9 cellular contexts compared by ENCODE assay signal in the genomic region with DNA sequence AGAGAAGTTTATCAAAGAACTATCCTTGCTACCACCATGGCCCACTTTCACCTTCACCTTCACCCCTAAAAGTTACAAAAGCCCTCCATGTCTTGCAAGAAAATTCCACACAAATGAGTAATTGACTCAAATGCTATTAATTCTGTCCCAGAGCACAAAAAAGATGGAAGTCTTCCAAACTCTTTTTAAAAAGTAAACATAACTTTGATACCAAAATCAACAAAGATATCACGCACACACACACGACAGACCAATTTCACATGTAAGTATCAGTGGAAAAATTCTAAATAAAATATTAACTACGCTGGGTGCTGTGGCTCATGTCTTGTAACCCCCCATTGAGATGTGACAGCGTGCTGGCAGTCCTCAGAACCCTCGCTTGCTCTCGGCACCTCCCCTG. TPM values are rescaled to one million over a fixed set of nuclear protein-coding genes. Genes with fewer than 3 reads are reported as not detected.
A peak's percentile ranks its signal among the peaks of the same experiment; 100 is the strongest.
DNase-seq lines count a peak whose midpoint lies in the region; ATAC-seq and TF ChIP-seq lines count a peak whose summit lies in the region.
"Had no signal": no experiment of that assay in that cellular context is flagged by ENCODE, and none has a peak within 500 bp of the region (broad histone marks: within the 10 kb centered on the region; RNA-seq: fewer than 3 reads in every experiment).

No MANE protein-coding gene starts in this region.

- H3K36me3 Mint-ChIP-seq in activated CD4-positive, alpha-beta T cell treated with anti-CD3 and anti-CD28 coated beads, Interleukin-2, amount 10 ng/mL, durations not matched to agents 24 days and 14 days (ENCODE audit: low read depth) = peaks cover 10% of the 10 kb centered on the region
- H3K36me3 Mint-ChIP-seq in activated CD4-positive, alpha-beta memory T cell treated with anti-CD3 and anti-CD28 coated beads for 36 hours = peaks cover 1% of the 10 kb centered on the region

- H3K27me3 ChIP-seq in iPS-20b (ENCODE audit: insufficient read depth, low read length) (no peaks in the 10 kb centered on the region), suprapubic skin (no peaks in the 10 kb centered on the region)

- no peaks in the 10 kb centered on the region for H3K27me3 Mint-ChIP-seq in activated CD4-positive, alpha-beta T cell treated with anti-CD3 and anti-CD28 coated beads, Interleukin-2, amount 10 ng/mL, durations not matched to agents 24 days and 14 days
- no peaks in the 10 kb centered on the region for H3K27me3 Mint-ChIP-seq in activated CD4-positive, alpha-beta memory T cell treated with anti-CD3 and anti-CD28 coated beads for 36 hours

- no peaks in the 10 kb centered on the region for H3K9me3 ChIP-seq in iPS-20b (ENCODE audit: insufficient read depth, low read depth, low read length)
- no peaks in the 10 kb centered on the region for H3K9me3 ChIP-seq in suprapubic skin

- no peak for ATAC-seq in HG02571 (IDR thresholded peaks at IDR 0.05; ENCODE audit: unreplicated experiment)

- peak overlapping the region; percentile 77; the same call in 1 of the 2 replicates for H3K9ac ChIP-seq in iPS-20b (ENCODE audit: low read depth, low read length)

- WGBS in suprapubic skin = 92% methylated on average over 6 of the region's 6 CpGs

- POLR2A ChIA-PET in activated CD4-positive, alpha-beta memory T cell treated with anti-CD3 and anti-CD28 coated beads for 36 hours (lab: Charles Lee) = no interaction called here

- intact Hi-C loops in activated CD4-positive, alpha-beta T cell treated with anti-CD3 and anti-CD28 coated beads, Interleukin-2, amount 10 ng/mL, durations not matched to agents 24 days and 14 days (cut with micrococcal nuclease) = no loop called here
- intact Hi-C loops in activated CD4-positive, alpha-beta memory T cell treated with anti-CD3 and anti-CD28 coated beads for 36 hours (cut with micrococcal nuclease) = no loop called here

- H3K9me3 Mint-ChIP-seq in activated CD4-positive, alpha-beta T cell treated with anti-CD3 and anti-CD28 coated beads, Interleukin-2, amount 10 ng/mL, durations not matched to agents 24 days and 14 days = no peaks in the 10 kb centered on the region
- no peaks in the 10 kb centered on the region for H3K9me3 Mint-ChIP-seq in activated CD4-positive, alpha-beta memory T cell treated with anti-CD3 and anti-CD28 coated beads for 36 hours

- no peak for DNase-seq in activated CD4-positive, alpha-beta T cell treated with anti-CD3 and anti-CD28 coated beads, Interleukin-2, amount 10 ng/mL, durations not matched to agents 24 days and 14 days
- no peak for DNase-seq in activated CD4-positive, alpha-beta T cell treated with anti-CD3 and anti-CD28 coated beads for 4 hours
- DNase-seq in activated CD4-positive, alpha-beta memory T cell treated with anti-CD3 and anti-CD28 coated beads for 36 hours = no peak
- no peak for DNase-seq in suprapubic skin (ENCODE audit: low spot score in 2 of 2)
- DNase-seq in NCI-H2107 treated with DMSO at 0.1 percent for 48 hours (lab: John Stamatoyannopoulos, UW; ENCODE audit: unreplicated experiment) = no peak
- no peak for DNase-seq in NCI-H82 treated with DMSO at 0.1 percent for 48 hours (lab: John Stamatoyannopoulos, UW; ENCODE audit: unreplicated experiment)
- DNase-seq: KBM-7 had no signal

- no peak for TF ChIP-seq POLR2A in suprapubic skin (IDR thresholded peaks at IDR 0.05)

- no peaks in the 10 kb centered on the region; the same call in 1 of the 2 replicates for H3K36me3 ChIP-seq in iPS-20b (ENCODE audit: insufficient read depth, low read depth, low read length)
- H3K36me3 ChIP-seq in suprapubic skin = no peaks in the 10 kb centered on the region

- peak overlapping the region; percentile 67 for H3K27ac Mint-ChIP-seq in activated CD4-positive, alpha-beta T cell treated with anti-CD3 and anti-CD28 coated beads, Interleukin-2, amount 10 ng/mL, durations not matched to agents 24 days and 14 days
- peak overlapping the region; percentile 67 for H3K27ac Mint-ChIP-seq in activated CD4-positive, alpha-beta memory T cell treated with anti-CD3 and anti-CD28 coated beads for 36 hours

- H3K27ac ChIP-seq in iPS-20b (ENCODE audit: low read length) (no peak overlapping the region), suprapubic skin (peak overlapping the region; percentile 92)

- CTCF ChIA-PET in activated CD4-positive, alpha-beta memory T cell treated with anti-CD3 and anti-CD28 coated beads for 36 hours (lab: Charles Lee) = no interaction called here

- TF ChIP-seq EP300 in suprapubic skin (IDR thresholded peaks at IDR 0.05) = no peak

- TF ChIP-seq CTCF in suprapubic skin (IDR thresholded peaks at IDR 0.05) = no peak

- no peak overlapping the region for H3K4me3 Mint-ChIP-seq in activated CD4-positive, alpha-beta T cell treated with anti-CD3 and anti-CD28 coated beads, Interleukin-2, amount 10 ng/mL, durations not matched to agents 24 days and 14 days
- peak overlapping the region; percentile 39 for H3K4me3 Mint-ChIP-seq in activated CD4-positive, alpha-beta memory T cell treated with anti-CD3 and anti-CD28 coated beads for 36 hours

- H3K4me1 ChIP-seq in iPS-20b (ENCODE audit: insufficient read depth, low read length) (peaks cover 10% of the 10 kb centered on the region), suprapubic skin (peaks cover 21% of the 10 kb centered on the region)

- H3K4me1 Mint-ChIP-seq in activated CD4-positive, alpha-beta T cell treated with anti-CD3 and anti-CD28 coated beads, Interleukin-2, amount 10 ng/mL, durations not matched to agents 24 days and 14 days = peaks cover 23% of the 10 kb centered on the region
- H3K4me1 Mint-ChIP-seq in activated CD4-positive, alpha-beta memory T cell treated with anti-CD3 and anti-CD28 coated beads for 36 hours (ENCODE audit: low read depth) = peaks cover 27% of the 10 kb centered on the region

- H3K4me3 ChIP-seq in iPS-20b (ENCODE audit: low read length) (no peak overlapping the region), suprapubic skin (no peak overlapping the region)

RNA-seq across cellular contexts. Expression of gene MCCC1, which starts 1.1 kb away (rescaled TPM):
- 25.4 and 27.5 TPM in 2 replicates for total RNA-seq in activated CD4-positive, alpha-beta T cell treated with anti-CD3 and anti-CD28 coated beads, Interleukin-2, amount 10 ng/mL, durations not matched to agents 24 days and 14 days
- total RNA-seq in activated CD4-positive, alpha-beta memory T cell treated with anti-CD3 and anti-CD28 coated beads for 36 hours = 10 to 100 TPM; 28.4 to 29.7 TPM
- 10 to 100 TPM; 24.8 to 58.7 (median 34.7) TPM for total RNA-seq in suprapubic skin
